ENCODE assay signal across 29 cellular contexts in genomic region chr22:22903355-22903777, GRCh38. TPM values are rescaled to one million over a fixed set of nuclear protein-coding genes. Genes with fewer than 3 reads are reported as not detected.
DNase-seq lines count a peak whose midpoint lies in the region; ATAC-seq, FAIRE-seq and TF ChIP-seq lines count a peak whose summit lies in the region.
"Had no signal": no experiment of that assay in that cellular context is flagged by ENCODE, and none has a peak within 500 bp of the region (broad histone marks: within the 10 kb centered on the region; RNA-seq: fewer than 3 reads in every experiment).

No MANE protein-coding gene starts in this region.

- no peaks in the 10 kb centered on the region for H3K27me3 ChIP-seq in WERI-Rb-1 (ENCODE audit: insufficient read depth, low read depth, severe bottlenecking)
- H3K27me3 ChIP-seq: colonic mucosa had no signal

- no peak for ATAC-seq in stimulated activated naive CD8-positive, alpha-beta T cell treated with anti-CD3 and anti-CD28 coated beads, Interleukin-15, Interleukin-2, amounts not matched to agents 100 U/mL and 50 U/mL, for 24 hours
- ATAC-seq: HepG2, lower lobe of right lung had no signal

- no peak overlapping the region for H3K4me3 ChIP-seq in WERI-Rb-1 (ENCODE audit: low read depth, low read length)
- H3K4me3 ChIP-seq: colonic mucosa, lower lobe of right lung had no signal

- H3K27ac ChIP-seq in WERI-Rb-1: peak overlapping the region; percentile 3; the same call in 1 of the 2 replicates
- H3K27ac ChIP-seq: colonic mucosa, HL-60, lower lobe of right lung had no signal

- H3K36me3 ChIP-seq in WERI-Rb-1: no peaks in the 10 kb centered on the region
- H3K36me3 ChIP-seq: colonic mucosa, lower lobe of right lung had no signal

- DNase-seq in CD1c-positive myeloid dendritic cell (ENCODE audit: extremely low spot score): peak; percentile 35
- peak; percentile 38 for DNase-seq in NAMALWA (ENCODE audit: low spot score)
- peak; percentile 19 for DNase-seq in WERI-Rb-1
- DNase-seq in posterior vena cava (ENCODE audit: low spot score): peak; percentile 18
- no peak for DNase-seq in HTR-8/SVneo (ENCODE audit: insufficient read length, low spot score)
- DNase-seq in stimulated activated naive CD8-positive, alpha-beta T cell treated with anti-CD3 and anti-CD28 coated beads, Interleukin-15, Interleukin-2, amounts not matched to agents 100 U/mL and 50 U/mL, for 24 hours: no peak
- DNase-seq in RCC 7860 (ENCODE audit: low spot score): no peak
- no peak for DNase-seq in activated gamma-delta T cell treated with Interleukin-2 at 50 U/mL for 16 hours
- DNase-seq: activated CD4-positive, alpha-beta T cell treated with anti-CD3 and anti-CD28 coated beads, Interleukin-2, amount 50 U/mL, for 4 hours; activated CD4-positive, CD25-positive, alpha-beta regulatory T cell; activated CD8-positive, alpha-beta memory T cell treated with anti-CD3 and anti-CD28 coated beads, Interleukin-2, amount 50 U/mL, for 4 hours; colonic mucosa; effector memory CD4-positive, alpha-beta T cell; GOT3; kidney glomerular epithelial cell; NCI-H2029; NCI-H226; stimulated activated CD4-positive, alpha-beta T cell treated with anti-CD3 and anti-CD28 coated beads, Interleukin-2, amount 100 ng/mL, for 48 hours had no signal

- no peak for FAIRE-seq in HTR-8/SVneo (lab: Jason Lieb, UNC)
- FAIRE-seq in RCC 7860 (lab: Jason Lieb, UNC): no peak
- FAIRE-seq: bronchial epithelial cell, D721Med, HepG2 had no signal

- TF ChIP-seq CTCF in WERI-Rb-1 (IDR thresholded peaks at IDR 0.05; ENCODE audit: low read depth, low read length): no peak

- intact Hi-C loops in posterior vena cava (cut with DNase I): no loop called here

- H3K9me3 ChIP-seq in WERI-Rb-1 (ENCODE audit: severe bottlenecking): no peaks in the 10 kb centered on the region
- H3K9me3 ChIP-seq: colonic mucosa, lower lobe of right lung had no signal

RNA-seq across cellular contexts. Expression of gene IGLL5, which starts 15.8 kb away (rescaled TPM):
- total RNA-seq in posterior vena cava: 1 to 10 TPM in 1 of 2 donors, under 1 TPM in 1; 0.52 to 1.1 TPM
- total RNA-seq: bronchial epithelial cell, Daoy, epithelial cell of proximal tubule, fibroblast of villous mesenchyme, HepG2, osteocyte, renal cortical epithelial cell, temporal lobe had no signal

Comparison
In these comparisons a context has a peak if more than half of its experiments do, and no peak if none do; other contexts are left out.
1. DNase-seq: peak in CD1c-positive myeloid dendritic cell (single experiment), NAMALWA (single experiment), WERI-Rb-1 (single experiment) and posterior vena cava (single experiment); none in HTR-8/SVneo (single experiment), stimulated activated naive CD8-positive, alpha-beta T cell treated with anti-CD3 and anti-CD28 coated beads, Interleukin-15, Interleukin-2, amounts not matched to agents 100 U/mL and 50 U/mL, for 24 hours (single experiment), RCC 7860 (single experiment) and activated gamma-delta T cell treated with Interleukin-2 at 50 U/mL for 16 hours (single experiment).